ENCODE assay signal across 14 cellular contexts in the genomic region with DNA sequence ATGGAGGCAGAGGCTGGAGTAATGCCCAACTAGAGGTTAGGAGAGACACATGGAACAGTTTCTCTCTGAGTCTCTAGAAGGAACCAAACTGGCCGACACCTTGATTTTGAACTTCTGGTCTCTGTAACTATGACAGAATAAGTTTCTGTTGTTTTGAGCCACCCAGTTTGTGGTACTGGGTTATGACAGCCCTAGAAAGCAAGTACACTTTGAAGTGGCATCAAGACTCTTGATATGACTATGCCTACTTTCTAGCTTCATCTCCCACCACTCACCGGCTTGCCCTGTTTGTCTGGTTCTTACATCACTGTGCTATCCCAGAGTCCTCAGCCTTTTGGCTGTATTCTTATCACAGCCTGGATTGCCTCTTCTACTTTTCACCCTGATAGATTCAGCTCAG.
DNase-seq lines count a peak whose midpoint lies in the region; ATAC-seq lines count a peak whose summit lies in the region.
"Had no signal": no experiment of that assay in that cellular context is flagged by ENCODE, and none has a peak within 500 bp of the region (broad histone marks: within the 10 kb centered on the region; RNA-seq: fewer than 3 reads in every experiment).

No MANE protein-coding gene starts in this region.

- H3K27me3 Mint-ChIP-seq in activated CD8-positive, alpha-beta T cell treated with anti-CD3 and anti-CD28 coated beads, Interleukin-2, amount 10 ng/mL, durations not matched to agents 7 days and 5 days (ENCODE audit: low read depth) = peaks cover 11% of the 10 kb centered on the region

- H3K36me3 Mint-ChIP-seq in activated CD8-positive, alpha-beta T cell treated with anti-CD3 and anti-CD28 coated beads, Interleukin-2, amount 10 ng/mL, durations not matched to agents 7 days and 5 days (ENCODE audit: low read depth) = no peaks in the 10 kb centered on the region
- H3K36me3 Mint-ChIP-seq: CD8-positive, alpha-beta memory T cell; T-cell had no signal

- DNase-seq in activated CD8-positive, alpha-beta T cell treated with anti-CD3 and anti-CD28 coated beads, Interleukin-2, amount 10 ng/mL, durations not matched to agents 7 days and 5 days = no peak
- DNase-seq in NCI-H748 (lab: John Stamatoyannopoulos, UW; ENCODE audit: unreplicated experiment) (no peak), putamen (ENCODE audit: low spot score) (no peak), NCI-H510A treated with DMSO at 0.1 percent for 48 hours (lab: John Stamatoyannopoulos, UW) (no peak), NCI-H187 (lab: John Stamatoyannopoulos, UW) (no peak)
- DNase-seq: CD8-positive, alpha-beta memory T cell; effector memory CD4-positive, alpha-beta T cell; left ventricle myocardium inferior; PC-3; T-cell had no signal

- H3K27ac Mint-ChIP-seq in activated CD8-positive, alpha-beta T cell treated with anti-CD3 and anti-CD28 coated beads, Interleukin-2, amount 10 ng/mL, durations not matched to agents 7 days and 5 days = no peak overlapping the region
- H3K27ac Mint-ChIP-seq: CD8-positive, alpha-beta memory T cell; T-cell had no signal

- POLR2A ChIA-PET in activated CD8-positive, alpha-beta T cell treated with anti-CD3 and anti-CD28 coated beads, Interleukin-2, amount 10 ng/mL, durations not matched to agents 7 days and 5 days (lab: Charles Lee) = no interaction called here

- CTCF ChIA-PET in activated CD8-positive, alpha-beta T cell treated with anti-CD3 and anti-CD28 coated beads, Interleukin-2, amount 10 ng/mL, durations not matched to agents 7 days and 5 days (lab: Charles Lee) = interaction anchor here (1.0 kb wide), 1 partner anchor 33 kb away, joined by 3 read pairs; no protein-coding TSS in a partner anchor

- peaks cover 9% of the 10 kb centered on the region for H3K4me1 Mint-ChIP-seq in activated CD8-positive, alpha-beta T cell treated with anti-CD3 and anti-CD28 coated beads, Interleukin-2, amount 10 ng/mL, durations not matched to agents 7 days and 5 days (ENCODE audit: low read depth)
- H3K4me1 Mint-ChIP-seq: CD8-positive, alpha-beta memory T cell; neural crest cell; T-cell had no signal

- ATAC-seq in GM18502 (IDR thresholded peaks at IDR 0.05; ENCODE audit: poor library complexity, unreplicated experiment) (peak; percentile 74), GM19035 (IDR thresholded peaks at IDR 0.05; ENCODE audit: unreplicated experiment) (peak; percentile 75), HG02938 (IDR thresholded peaks at IDR 0.05; ENCODE audit: unreplicated experiment) (peak; percentile 73)
- peak; percentile 61 for ATAC-seq in activated CD8-positive, alpha-beta T cell treated with anti-CD3 and anti-CD28 coated beads, Interleukin-2, amount 10 ng/mL, durations not matched to agents 7 days and 5 days
- ATAC-seq: PC-3, T-cell had no signal

- no peaks in the 10 kb centered on the region for H3K9me3 Mint-ChIP-seq in activated CD8-positive, alpha-beta T cell treated with anti-CD3 and anti-CD28 coated beads, Interleukin-2, amount 10 ng/mL, durations not matched to agents 7 days and 5 days (ENCODE audit: insufficient read depth)
- H3K9me3 Mint-ChIP-seq: CD8-positive, alpha-beta memory T cell; neural crest cell; T-cell had no signal

- H3K4me3 Mint-ChIP-seq in activated CD8-positive, alpha-beta T cell treated with anti-CD3 and anti-CD28 coated beads, Interleukin-2, amount 10 ng/mL, durations not matched to agents 7 days and 5 days = no peak overlapping the region
- H3K4me3 Mint-ChIP-seq: CD8-positive, alpha-beta memory T cell; neural crest cell; T-cell had no signal
